Comparison of ENCODE assay signal across 8 cellular contexts in the genomic region with DNA sequence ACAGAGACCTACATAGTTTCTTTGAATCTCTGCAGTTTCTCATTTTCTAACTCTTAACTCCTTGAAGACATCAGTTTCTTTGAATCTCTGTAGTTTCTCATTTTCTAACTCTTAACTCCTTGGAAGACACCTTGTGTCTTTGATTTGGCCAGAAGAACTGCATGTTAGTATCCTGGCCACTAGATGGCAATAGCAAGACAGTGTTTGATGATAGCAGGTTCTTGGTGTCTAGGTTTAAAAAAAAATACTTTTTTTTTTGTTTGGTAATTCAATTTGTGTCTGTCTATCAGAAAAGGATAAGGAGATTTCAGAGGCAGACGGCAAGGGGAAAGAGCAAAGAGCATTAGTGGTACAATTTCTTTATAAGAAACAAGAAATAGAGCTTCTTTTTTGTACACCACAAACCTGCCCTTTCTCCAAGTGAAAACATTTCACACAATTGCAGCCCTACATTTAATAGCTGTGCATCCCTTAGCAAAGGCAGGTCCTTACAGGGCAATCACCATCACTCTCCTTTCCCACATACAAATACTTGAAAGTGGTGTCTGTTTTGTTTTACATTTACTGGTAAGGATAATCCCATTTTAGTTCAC.
DNase-seq lines count a peak whose midpoint lies in the region; ATAC-seq, FAIRE-seq and TF ChIP-seq lines count a peak whose summit lies in the region.

No MANE protein-coding gene starts in this region.

- FAIRE-seq in GM12878 (lab: Jason Lieb, UNC) (peak; percentile 13), HepG2 (lab: Jason Lieb, UNC) (peak; percentile 30)

- peak; percentile 89 for TF ChIP-seq CTCF in A673 (conservative IDR thresholded peaks at IDR 0.05; ENCODE audit: low read depth, low read length)
- TF ChIP-seq CTCF in GM12874 (IDR thresholded peaks at IDR 0.05; ENCODE audit: insufficient read depth, low read depth, low read length): peak; percentile 55; the same call in 1 of the 2 replicates
- peak; percentile 69 to 79 (median 75) for TF ChIP-seq CTCF in GM12878 (IDR thresholded peaks at IDR 0.05 in 2 of 3, conservative IDR thresholded peaks at IDR 0.05 in 1 of 3; ENCODE audit: control insufficient read depth in 2 of 3, extremely low read depth in 1 of 3, insufficient read depth in 1 of 3, low read depth in 3 of 3, low read length in 3 of 3)
- TF ChIP-seq CTCF in HepG2 (CRISPR knock-in tag; IDR thresholded peaks at IDR 0.05): peak; percentile 76

- RAD21 ChIA-PET in GM12878 (lab: Charles Lee; ENCODE audit: unreplicated experiment): interaction anchor here (1.5 kb wide), 1 partner anchor 692 kb away, joined by 3 read pairs; no protein-coding TSS in a partner anchor

- H3K4me3 ChIP-seq in A673 (ENCODE audit: low read depth, low read length, poor library complexity, severe bottlenecking) (no peak overlapping the region), GM12878 (no peak overlapping the region), HepG2 (replicated peaks in 1 of 3; ENCODE audit: insufficient read depth in 1 of 3, low read depth in 2 of 3, low read length in 3 of 3) (no peak overlapping the region)

- TF ChIP-seq RAD21 in GM12878 (IDR thresholded peaks at IDR 0.05; ENCODE audit: insufficient read depth, low read depth, low read length) (peak; percentile 75), HepG2 (CRISPR knock-in tag; IDR thresholded peaks at IDR 0.05) (0 out of 2 replicates have a peak, but pooled peaks have one; percentile 15)

- intact Hi-C loops in A673 (cut with micrococcal nuclease; ENCODE audit: unreplicated experiment): loop anchor here (5.0 to 10.0 kb wide), 2 partner anchors 691 to 1754 kb away; no protein-coding TSS in a partner anchor
- intact Hi-C loops in GM12878 (cut with micrococcal nuclease; ENCODE audit: unreplicated experiment): loop anchor here (2.0 to 5.0 kb wide), 3 partner anchors 321 to 690 kb away; no protein-coding TSS in a partner anchor
- intact Hi-C loops in HepG2 (cut with micrococcal nuclease; ENCODE audit: unreplicated experiment): loop anchor here (1.0 kb wide), 1 partner anchor 691 kb away; no protein-coding TSS in a partner anchor

- DNase-seq in A673 (ENCODE audit: low spot score): peak; percentile 75
- DNase-seq in NCI-H2196 (lab: John Stamatoyannopoulos, UW; ENCODE audit: unreplicated experiment): peak; percentile 33
- no peak for DNase-seq in GM12878 (ENCODE audit: low read depth, low spot score)
- DNase-seq in HepG2 (ENCODE audit: low spot score): peak; percentile 46
- no peak for DNase-seq in cortex of kidney (lab: John Stamatoyannopoulos, UW)

- no peak overlapping the region for H3K27ac ChIP-seq in A673 (ENCODE audit: low read depth, low read length, poor library complexity, severe bottlenecking)
- no peak overlapping the region for H3K27ac ChIP-seq in GM12878 (ENCODE audit: control insufficient read depth, insufficient read depth)
- H3K27ac ChIP-seq in HepG2 (ENCODE audit: extremely low read length, insufficient read depth, low read length): no peak overlapping the region

- TF ChIP-seq EP300 in GM12878 (IDR thresholded peaks at IDR 0.05; ENCODE audit: borderline replicate concordance in 1 of 2, control insufficient read depth in 1 of 2, low read depth in 2 of 2, low read length in 2 of 2): no peak
- TF ChIP-seq EP300 in HepG2 (IDR thresholded peaks at IDR 0.05; ENCODE audit: low read depth in 2 of 2, low read length in 2 of 2): no peak
- no peak for TF ChIP-seq EP300 in HepG2 (CRISPR knock-in tag; IDR thresholded peaks at IDR 0.05; ENCODE audit: borderline replicate concordance)

- BruUV-seq in A673 (replicated peaks; lab: Mats Ljungman, UMichigan) (no TSS peak), GM12878 (replicated peaks; lab: Mats Ljungman, UMichigan) (no TSS peak), HepG2 (replicated peaks; lab: Mats Ljungman, UMichigan) (no TSS peak)

- no peak for TF ChIP-seq POLR2A in GM12878 (IDR thresholded peaks at IDR 0.05; ENCODE audit: low read depth, low read length)
- TF ChIP-seq POLR2A in HepG2 (IDR thresholded peaks at IDR 0.05; ENCODE audit: insufficient read depth in 1 of 2, low read depth in 2 of 2, low read length in 2 of 2): no peak

- no peaks in the 10 kb centered on the region for H3K79me2 ChIP-seq in GM12878 (ENCODE audit: control insufficient read depth, insufficient read depth, low read length)
- no peaks in the 10 kb centered on the region for H3K79me2 ChIP-seq in HepG2 (ENCODE audit: insufficient read depth, low read length)

- H3K36me3 ChIP-seq in A673 (ENCODE audit: insufficient read depth, low read length, poor library complexity, severe bottlenecking): no peaks in the 10 kb centered on the region
- H3K36me3 ChIP-seq in GM12878 (ENCODE audit: control insufficient read depth in 2 of 2, insufficient read depth in 2 of 2, low read length in 1 of 2): no peaks in the 10 kb centered on the region
- H3K36me3 ChIP-seq in HepG2 (replicated peaks in 1 of 2; ENCODE audit: control insufficient read depth in 1 of 2, insufficient read depth in 2 of 2, low read length in 2 of 2): no peaks in the 10 kb centered on the region

- in situ Hi-C loops in GM12878 (cut with MboI) (loop anchor here (5.0 kb wide), 1 partner anchor 1756 kb away; no protein-coding TSS in a partner anchor), HepG2 (cut with HindIII; ENCODE audit: extremely low pct_ligation_motif_present, low pct_unique_long_range_greater_than_20kb) (loop anchor here (10.0 to 25.0 kb wide), 2 partner anchors 694 to 1751 kb away; a partner anchor contains a TSS)

- ATAC-seq in HG02885 (IDR thresholded peaks at IDR 0.05; ENCODE audit: poor library complexity, unreplicated experiment): peak; percentile 82
- ATAC-seq in GM12878: peak; percentile 73
- ATAC-seq in HepG2: peak; percentile 62
- ATAC-seq in GM18520 (IDR thresholded peaks at IDR 0.05; ENCODE audit: unreplicated experiment): no peak

- no peaks in the 10 kb centered on the region for H4K20me1 ChIP-seq in GM12878 (ENCODE audit: control insufficient read depth, insufficient read depth)
- H4K20me1 ChIP-seq in HepG2 (ENCODE audit: insufficient read depth, low read length): no peaks in the 10 kb centered on the region

- H3K4me1 ChIP-seq in A673 (ENCODE audit: insufficient read depth, low read length, poor library complexity, severe bottlenecking) (peaks cover 12% of the 10 kb centered on the region), GM12878 (ENCODE audit: control insufficient read depth, insufficient read depth, low read length) (no peaks in the 10 kb centered on the region), HepG2 (ENCODE audit: insufficient read depth, low read length) (no peaks in the 10 kb centered on the region)

- no peak overlapping the region for H3K4me2 ChIP-seq in GM12878 (ENCODE audit: control insufficient read depth, insufficient read depth)
- no peak overlapping the region for H3K4me2 ChIP-seq in HepG2 (ENCODE audit: low read depth, low read length)

- 0% methylated on average over 1 of the region's 1 CpG for WGBS in GM12878 (ENCODE audit: insufficient coverage, insufficient replicate concordance, low lambda C conversion rate, missing lambda C conversion rate)
- 2% methylated on average over 1 of the region's 1 CpG for WGBS in HepG2 (ENCODE audit: low lambda C conversion rate)

- no peaks in the 10 kb centered on the region for H3K9me3 ChIP-seq in A673 (ENCODE audit: low read depth, low read length, poor library complexity, severe bottlenecking)
- H3K9me3 ChIP-seq in GM12878 (replicated peaks; ENCODE audit: control insufficient read depth, insufficient read depth, low read length): no peaks in the 10 kb centered on the region
- no peaks in the 10 kb centered on the region for H3K9me3 ChIP-seq in HepG2 (ENCODE audit: low read length)

- SMC1A ChIA-PET in GM12878 (lab: Charles Lee; ENCODE audit: uncharacterized antibody, unreplicated experiment): interaction anchor here (1.2 kb wide), 1 partner anchor 86 kb away, joined by 3 read pairs; no protein-coding TSS in a partner anchor

- H3K27me3 ChIP-seq in A673 (replicated peaks; ENCODE audit: insufficient read depth, low read depth, low read length, poor library complexity) (no peaks in the 10 kb centered on the region), GM12878 (replicated peaks in 1 of 2; ENCODE audit: control insufficient read depth in 2 of 2, insufficient read depth in 2 of 2, low read length in 1 of 2) (no peaks in the 10 kb centered on the region), HepG2 (ENCODE audit: control insufficient read depth in 1 of 2, insufficient read depth in 2 of 2, low read length in 2 of 2) (no peaks in the 10 kb centered on the region)

- H2AFZ ChIP-seq in GM12878 (ENCODE audit: control insufficient read depth, low read depth, low read length) (no peak overlapping the region), HepG2 (ENCODE audit: low read length) (no peak overlapping the region)

- CTCF ChIA-PET in A673 (lab: Charles Lee): interaction anchor here (0.7 kb wide), 1 partner anchor 1183 kb away, joined by 3 read pairs; no protein-coding TSS in a partner anchor
- CTCF ChIA-PET in GM12878 (lab: Yijun Ruan, JAX): interaction anchor here (0.7 to 1.2 kb wide), 3 partner anchors 11 to 1752 kb away, joined by 3 read pairs; no protein-coding TSS in a partner anchor
- CTCF ChIA-PET in HepG2 (lab: Yijun Ruan, JAX; ENCODE audit: low intra/inter-chr PET ratio, low total read pairs): interaction anchor here (1.2 to 2.2 kb wide), 3 partner anchors 688 to 1757 kb away, joined by 4 to 14 read pairs (median 6); no protein-coding TSS in a partner anchor

- POLR2A ChIA-PET in A673 (lab: Charles Lee; ENCODE audit: low non-redundant PET): no interaction called here
- POLR2A ChIA-PET in GM12878 (lab: Charles Lee): no interaction called here
- POLR2A ChIA-PET in HepG2 (lab: Yijun Ruan, JAX): no interaction called here

- H3K9ac ChIP-seq in GM12878 (ENCODE audit: control insufficient read depth, insufficient read depth, low read length) (no peak overlapping the region), HepG2 (ENCODE audit: insufficient read depth, low read depth, low read length) (no peak overlapping the region)

TF ChIP-seq in GM12878, 131 proteins besides CTCF, POLR2A, EP300 and RAD21:
- peak; percentile 59; the same call in 1 of the 2 replicates for TF ChIP-seq SMC3 (IDR thresholded peaks at IDR 0.05; ENCODE audit: borderline replicate concordance, low read length)
- no peak for TF ChIP-seq MTA2 (IDR thresholded peaks at IDR 0.05; ENCODE audit: low read depth)

Comparison
In these comparisons a context has a peak if more than half of its experiments do, and no peak if none do; other contexts are left out.
1. DNase-seq: peak in A673 (single experiment), NCI-H2196 (single experiment) and HepG2 (single experiment); none in GM12878 (single experiment) and cortex of kidney (single experiment).
2. Peak in every context shown above with its lines, with median percentiles within 50 percentile points of each other: CTCF ChIP-seq.